16 cellular contexts compared by ENCODE assay signal in genomic region chr4:74202062-74202586, GRCh38. TPM values are rescaled to one million over a fixed set of nuclear protein-coding genes. Genes with fewer than 3 reads are reported as not detected.
DNase-seq lines count a peak whose midpoint lies in the region; ATAC-seq and TF ChIP-seq lines count a peak whose summit lies in the region.
"Had no signal": no experiment of that assay in that cellular context is flagged by ENCODE, and none has a peak within 500 bp of the region (broad histone marks: within the 10 kb centered on the region; RNA-seq: fewer than 3 reads in every experiment).

No MANE protein-coding gene starts in this region.

- DNase-seq in DMS53 (lab: John Stamatoyannopoulos, UW) (peak; percentile 88), NCI-H510A (lab: John Stamatoyannopoulos, UW) (peak; percentile 61), fibroblast of villous mesenchyme (ENCODE audit: low read depth) (peak; percentile 80), neural crest cell (ENCODE audit: low read depth, low spot score) (no peak), NCI-H2171 (lab: John Stamatoyannopoulos, UW) (no peak), omental fat pad (ENCODE audit: low spot score) (no peak)
- DNase-seq: activated naive CD4-positive, alpha-beta T cell treated with anti-CD3 and anti-CD28 coated beads for 36 hours; activated T-cell treated with anti-CD3 and anti-CD28 coated beads for 4 hours; AML-193; aorta; foreskin keratinocyte; NCI-H1694 treated with DMSO at 0.1 percent for 48 hours; right cardiac atrium had no signal

- no peak for TF ChIP-seq CTCF in fibroblast of villous mesenchyme (IDR thresholded peaks at IDR 0.05; ENCODE audit: insufficient read depth, low read depth, low read length)
- TF ChIP-seq CTCF in neural crest cell (conservative IDR thresholded peaks at IDR 0.05): no peak
- no peak for TF ChIP-seq CTCF in omental fat pad (IDR thresholded peaks at IDR 0.05)

- H3K4me3 ChIP-seq in fibroblast of villous mesenchyme (ENCODE audit: low read depth, low read length): no peak overlapping the region

- no peaks in the 10 kb centered on the region for H3K4me1 Mint-ChIP-seq in neural crest cell

- no peaks in the 10 kb centered on the region for H3K9me3 Mint-ChIP-seq in neural crest cell
- H3K9me3 Mint-ChIP-seq: activated naive CD4-positive, alpha-beta T cell treated with anti-CD3 and anti-CD28 coated beads for 36 hours; stimulated activated naive CD8-positive, alpha-beta T cell treated with anti-CD3 and anti-CD28 coated beads, Interleukin-15, Interleukin-2, amounts not matched to agents 100 ng/mL and 50 ng/mL, for 24 hours had no signal

- peak overlapping the region; percentile 28 for H3K27ac Mint-ChIP-seq in neural crest cell (ENCODE audit: unreplicated experiment)
- H3K27ac Mint-ChIP-seq: activated naive CD4-positive, alpha-beta T cell treated with anti-CD3 and anti-CD28 coated beads for 36 hours; stimulated activated naive CD8-positive, alpha-beta T cell treated with anti-CD3 and anti-CD28 coated beads, Interleukin-15, Interleukin-2, amounts not matched to agents 100 ng/mL and 50 ng/mL, for 24 hours had no signal

- no peak overlapping the region for H3K4me3 Mint-ChIP-seq in neural crest cell
- H3K4me3 Mint-ChIP-seq: activated naive CD4-positive, alpha-beta T cell treated with anti-CD3 and anti-CD28 coated beads for 36 hours; stimulated activated naive CD8-positive, alpha-beta T cell treated with anti-CD3 and anti-CD28 coated beads, Interleukin-15, Interleukin-2, amounts not matched to agents 100 ng/mL and 50 ng/mL, for 24 hours had no signal

- H3K27me3 Mint-ChIP-seq in neural crest cell (ENCODE audit: low read depth): no peaks in the 10 kb centered on the region
- H3K27me3 Mint-ChIP-seq: stimulated activated naive CD8-positive, alpha-beta T cell treated with anti-CD3 and anti-CD28 coated beads, Interleukin-15, Interleukin-2, amounts not matched to agents 100 ng/mL and 50 ng/mL, for 24 hours had no signal

- ATAC-seq in omental fat pad (ENCODE audit: low FRiP score) (no peak), HG02840 (IDR thresholded peaks at IDR 0.05; ENCODE audit: low FRiP score, unreplicated experiment) (no peak), SK-N-SH treated with all-trans-retinoic acid at 6 μM for 48 hours (no peak)
- ATAC-seq: foreskin keratinocyte, right cardiac atrium had no signal

- H3K36me3 Mint-ChIP-seq in neural crest cell (ENCODE audit: low read depth): peaks cover 2% of the 10 kb centered on the region

TF ChIP-seq in SK-N-SH treated with all-trans-retinoic acid at 6 μM for 48 hours, 23 proteins besides CTCF, POLR2A, EP300 and RAD21:
- no peak for TF ChIP-seq SNAI2 (CRISPR knock-in tag; IDR thresholded peaks at IDR 0.05)
- TF ChIP-seq ZFP30 (CRISPR knock-in tag; IDR thresholded peaks at IDR 0.05): no peak
- no peak for TF ChIP-seq GLIS3 (CRISPR knock-in tag; IDR thresholded peaks at IDR 0.05)
- TF ChIP-seq CSRNP3 (CRISPR knock-in tag; IDR thresholded peaks at IDR 0.05): no peak
- TF ChIP-seq POU6F1 (CRISPR knock-in tag; IDR thresholded peaks at IDR 0.05; ENCODE audit: borderline replicate concordance, low read depth): no peak
- TF ChIP-seq TOX (CRISPR knock-in tag; IDR thresholded peaks at IDR 0.05; ENCODE audit: borderline replicate concordance): no peak
- TF ChIP-seq PPARA (CRISPR knock-in tag; IDR thresholded peaks at IDR 0.05; ENCODE audit: borderline replicate concordance): no peak
- no peak for TF ChIP-seq ZC3H10 (CRISPR knock-in tag; IDR thresholded peaks at IDR 0.05)
- TF ChIP-seq RARB (CRISPR knock-in tag; IDR thresholded peaks at IDR 0.05): no peak
- no peak for TF ChIP-seq ZNF70 (CRISPR knock-in tag; IDR thresholded peaks at IDR 0.05)
- TF ChIP-seq TSHZ2 (CRISPR knock-in tag; IDR thresholded peaks at IDR 0.05): no peak
- TF ChIP-seq CREB5 (CRISPR knock-in tag; IDR thresholded peaks at IDR 0.05; ENCODE audit: low read depth): no peak

RNA-seq across cellular contexts. Expression of gene MTHFD2L, which starts 44.2 kb away (rescaled TPM):
- total RNA-seq in fibroblast of villous mesenchyme: 7.4 and 16.8 TPM in 2 replicates
- 19.3 and 19.9 TPM in 2 replicates for total RNA-seq in neural crest cell
- 10 to 100 TPM; 12.2 to 23.2 (median 18.4) TPM for total RNA-seq in omental fat pad

Comparison
In these comparisons a context has a peak if more than half of its experiments do, and no peak if none do; other contexts are left out.
1. DNase-seq: peak in DMS53 (single experiment), NCI-H510A (single experiment) and fibroblast of villous mesenchyme (single experiment); none in neural crest cell (single experiment), NCI-H2171 (single experiment) and omental fat pad (single experiment).